1 cellular context compared by ENCODE assay signal in the genomic region with DNA sequence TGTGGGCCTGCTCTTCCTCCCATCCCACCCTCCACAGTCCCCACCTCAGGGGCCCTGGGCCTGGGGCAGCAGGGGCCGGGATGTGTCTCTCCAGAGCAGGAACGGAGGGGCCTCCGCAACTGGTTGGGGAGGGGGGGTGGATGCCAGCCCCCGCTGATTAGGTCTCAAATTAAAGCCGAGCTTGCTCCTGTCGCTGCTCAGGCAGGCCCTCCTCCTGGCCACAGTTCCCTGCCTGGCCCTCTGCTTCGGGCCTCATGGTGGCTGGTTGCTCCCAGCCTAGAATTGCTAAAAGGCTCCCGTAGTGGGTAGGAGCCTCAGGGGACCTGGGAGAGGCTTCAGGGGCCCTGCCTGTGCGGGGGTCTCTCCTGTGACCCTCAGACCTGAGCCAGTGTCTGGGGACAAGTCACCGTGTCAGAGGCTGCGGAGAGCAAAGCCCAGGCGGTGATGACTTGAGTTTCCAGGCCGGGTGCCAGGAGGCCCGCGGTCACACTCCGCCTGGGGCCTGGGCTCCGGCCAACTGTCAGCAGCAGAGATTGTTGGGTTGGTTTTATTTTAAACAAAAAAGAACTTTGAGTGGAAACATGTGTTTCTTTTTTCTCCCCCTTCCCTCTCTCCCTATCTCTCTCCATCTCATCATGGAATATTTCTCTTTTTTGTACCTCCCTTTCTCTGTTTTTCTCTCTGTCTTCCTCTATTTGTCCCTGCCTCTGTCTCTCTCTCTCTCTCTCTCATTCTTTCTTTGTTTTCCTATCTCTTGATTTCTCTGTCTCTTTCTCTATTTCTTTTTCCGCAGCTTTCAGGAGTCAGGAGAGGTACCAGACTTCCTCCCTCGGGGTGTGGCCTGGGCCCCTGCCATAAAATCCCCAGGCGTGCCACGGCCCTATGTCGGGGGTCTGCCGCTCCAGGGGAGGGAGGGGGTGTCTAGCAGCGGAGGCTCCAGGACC.
A peak's percentile ranks its signal among the peaks of the same experiment; 100 is the strongest.
TF ChIP-seq lines count a peak whose summit lies in the region.

No MANE protein-coding gene starts in this region.

TF ChIP-seq in HepG2, 621 proteins besides CTCF, POLR2A, EP300 and RAD21 (continued from another document and continues in another):
- TF ChIP-seq, protein P1, sequence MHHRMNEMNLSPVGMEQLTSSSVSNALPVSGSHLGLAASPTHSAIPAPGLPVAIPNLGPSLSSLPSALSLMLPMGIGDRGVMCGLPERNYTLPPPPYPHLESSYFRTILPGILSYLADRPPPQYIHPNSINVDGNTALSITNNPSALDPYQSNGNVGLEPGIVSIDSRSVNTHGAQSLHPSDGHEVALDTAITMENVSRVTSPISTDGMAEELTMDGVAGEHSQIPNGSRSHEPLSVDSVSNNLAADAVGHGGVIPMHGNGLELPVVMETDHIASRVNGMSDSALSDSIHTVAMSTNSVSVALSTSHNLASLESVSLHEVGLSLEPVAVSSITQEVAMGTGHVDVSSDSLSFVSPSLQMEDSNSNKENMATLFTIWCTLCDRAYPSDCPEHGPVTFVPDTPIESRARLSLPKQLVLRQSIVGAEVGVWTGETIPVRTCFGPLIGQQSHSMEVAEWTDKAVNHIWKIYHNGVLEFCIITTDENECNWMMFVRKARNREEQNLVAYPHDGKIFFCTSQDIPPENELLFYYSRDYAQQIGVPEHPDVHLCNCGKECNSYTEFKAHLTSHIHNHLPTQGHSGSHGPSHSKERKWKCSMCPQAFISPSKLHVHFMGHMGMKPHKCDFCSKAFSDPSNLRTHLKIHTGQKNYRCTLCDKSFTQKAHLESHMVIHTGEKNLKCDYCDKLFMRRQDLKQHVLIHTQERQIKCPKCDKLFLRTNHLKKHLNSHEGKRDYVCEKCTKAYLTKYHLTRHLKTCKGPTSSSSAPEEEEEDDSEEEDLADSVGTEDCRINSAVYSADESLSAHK (CRISPR knock-in tag; IDR thresholded peaks at IDR 0.05; ENCODE audit: borderline replicate concordance) = no peak
- no peak for TF ChIP-seq ZSCAN30 (CRISPR knock-in tag; IDR thresholded peaks at IDR 0.05)
- TF ChIP-seq KLF16 (CRISPR knock-in tag; IDR thresholded peaks at IDR 0.05) = peak in 1 of 2 experiments; percentile 25; a peak in 1 of 4 replicates
- no peak for TF ChIP-seq ZNF17 (CRISPR knock-in tag; IDR thresholded peaks at IDR 0.05)
- 0 out of 2 replicates have a peak, but pooled peaks have one; percentile 21 for TF ChIP-seq NKX3-1 (CRISPR knock-in tag; IDR thresholded peaks at IDR 0.05)
- TF ChIP-seq HBP1 (CRISPR knock-in tag; IDR thresholded peaks at IDR 0.05; ENCODE audit: low read depth) = 0 out of 2 replicates have a peak, but pooled peaks have one; percentile 34
- TF ChIP-seq KDM2A (CRISPR knock-in tag; IDR thresholded peaks at IDR 0.05; ENCODE audit: borderline replicate concordance, low read depth) = 0 out of 2 replicates have a peak, but pooled peaks have one; percentile 16
- no peak for TF ChIP-seq CBX5 (CRISPR knock-in tag; IDR thresholded peaks at IDR 0.05; ENCODE audit: borderline replicate concordance)
- peak; percentile 22; the same call in 1 of the 2 replicates for TF ChIP-seq GABPB1 (CRISPR knock-in tag; IDR thresholded peaks at IDR 0.05)
- TF ChIP-seq ZSCAN9 (CRISPR knock-in tag; IDR thresholded peaks at IDR 0.05; ENCODE audit: borderline replicate concordance) = no peak
- peak; percentile 56; the same call in 1 of the 2 replicates for TF ChIP-seq ZNF766 (CRISPR knock-in tag; IDR thresholded peaks at IDR 0.05; ENCODE audit: borderline replicate concordance)
- peak; percentile 45; the same call in 1 of the 2 replicates for TF ChIP-seq KDM3A (CRISPR knock-in tag; IDR thresholded peaks at IDR 0.05; ENCODE audit: low read depth)
- 0 out of 2 replicates have a peak, but pooled peaks have one; percentile 19 for TF ChIP-seq ZNF205 (CRISPR knock-in tag; IDR thresholded peaks at IDR 0.05)
- TF ChIP-seq ISX (CRISPR knock-in tag; conservative IDR thresholded peaks at IDR 0.05) = no peak
- no peak for TF ChIP-seq ZNF674 (CRISPR knock-in tag; IDR thresholded peaks at IDR 0.05; ENCODE audit: low read depth)
- no peak for TF ChIP-seq ZNF329 (CRISPR knock-in tag; IDR thresholded peaks at IDR 0.05; ENCODE audit: low read depth)
- peak; percentile 60; the same call in 1 of the 2 replicates for TF ChIP-seq RNF2 (conservative IDR thresholded peaks at IDR 0.05; ENCODE audit: low read depth)
- peak; percentile 55; the same call in 1 of the 2 replicates for TF ChIP-seq MXD1 (CRISPR knock-in tag; IDR thresholded peaks at IDR 0.05)
- TF ChIP-seq TMF1 (CRISPR knock-in tag; IDR thresholded peaks at IDR 0.05; ENCODE audit: low read depth) = no peak
- peak; percentile 11; the same call in 1 of the 2 replicates for TF ChIP-seq TBX2 (CRISPR knock-in tag; IDR thresholded peaks at IDR 0.05; ENCODE audit: borderline replicate concordance)
- TF ChIP-seq RBFOX2 (IDR thresholded peaks at IDR 0.05; ENCODE audit: low read depth, low read length) = peak; percentile 52; the same call in 1 of the 2 replicates
- TF ChIP-seq ZNF792 (CRISPR knock-in tag; IDR thresholded peaks at IDR 0.05) = no peak
- peak; percentile 64; the same call in 1 of the 2 replicates for TF ChIP-seq ZNF839 (CRISPR knock-in tag; IDR thresholded peaks at IDR 0.05; ENCODE audit: borderline replicate concordance)
- TF ChIP-seq SP140L (CRISPR knock-in tag; IDR thresholded peaks at IDR 0.05; ENCODE audit: borderline replicate concordance) = no peak
- TF ChIP-seq ZMAT3 (CRISPR knock-in tag; conservative IDR thresholded peaks at IDR 0.05) = 0 out of 2 replicates have a peak, but pooled peaks have one; percentile 30
- TF ChIP-seq POLR2G (IDR thresholded peaks at IDR 0.05; ENCODE audit: low read depth, low read length) = peak; percentile 61
- TF ChIP-seq ERF (CRISPR knock-in tag; IDR thresholded peaks at IDR 0.05) = 0 out of 2 replicates have a peak, but pooled peaks have one; percentile 26
- TF ChIP-seq PRPF4 (IDR thresholded peaks at IDR 0.05; ENCODE audit: low read depth, low read length, poor library complexity, severe bottlenecking) = no peak
- TF ChIP-seq POLR2AphosphoS5 (IDR thresholded peaks at IDR 0.05; ENCODE audit: low read depth, low read length) = 0 out of 2 replicates have a peak, but pooled peaks have one; percentile 20
- TF ChIP-seq POGZ (CRISPR knock-in tag; IDR thresholded peaks at IDR 0.05) = no peak
- peak; percentile 42; the same call in 1 of the 2 replicates for TF ChIP-seq ZNF263 (CRISPR knock-in tag; IDR thresholded peaks at IDR 0.05)
- TF ChIP-seq HOXD1 (CRISPR knock-in tag; IDR thresholded peaks at IDR 0.05) = no peak
- TF ChIP-seq, protein P2, sequence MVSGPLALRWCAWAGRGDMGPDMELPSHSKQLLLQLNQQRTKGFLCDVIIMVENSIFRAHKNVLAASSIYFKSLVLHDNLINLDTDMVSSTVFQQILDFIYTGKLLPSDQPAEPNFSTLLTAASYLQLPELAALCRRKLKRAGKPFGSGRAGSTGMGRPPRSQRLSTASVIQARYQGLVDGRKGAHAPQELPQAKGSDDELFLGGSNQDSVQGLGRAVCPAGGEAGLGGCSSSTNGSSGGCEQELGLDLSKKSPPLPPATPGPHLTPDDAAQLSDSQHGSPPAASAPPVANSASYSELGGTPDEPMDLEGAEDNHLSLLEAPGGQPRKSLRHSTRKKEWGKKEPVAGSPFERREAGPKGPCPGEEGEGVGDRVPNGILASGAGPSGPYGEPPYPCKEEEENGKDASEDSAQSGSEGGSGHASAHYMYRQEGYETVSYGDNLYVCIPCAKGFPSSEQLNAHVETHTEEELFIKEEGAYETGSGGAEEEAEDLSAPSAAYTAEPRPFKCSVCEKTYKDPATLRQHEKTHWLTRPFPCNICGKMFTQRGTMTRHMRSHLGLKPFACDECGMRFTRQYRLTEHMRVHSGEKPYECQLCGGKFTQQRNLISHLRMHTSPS (CRISPR knock-in tag; IDR thresholded peaks at IDR 0.05; ENCODE audit: low read depth) = 0 out of 2 replicates have a peak, but pooled peaks have one; percentile 32
- TF ChIP-seq RORA (CRISPR knock-in tag; IDR thresholded peaks at IDR 0.05) = no peak
- peak; percentile 67; the same call in 1 of the 2 replicates for TF ChIP-seq DR1 (CRISPR knock-in tag; IDR thresholded peaks at IDR 0.05)
- no peak for TF ChIP-seq GLI4 (CRISPR knock-in tag; IDR thresholded peaks at IDR 0.05; ENCODE audit: borderline replicate concordance)
- TF ChIP-seq CREM (IDR thresholded peaks at IDR 0.05) = no peak
- no peak for TF ChIP-seq CREM (CRISPR knock-in tag; IDR thresholded peaks at IDR 0.05)
- TF ChIP-seq ETV6 (CRISPR knock-in tag; conservative IDR thresholded peaks at IDR 0.05) = no peak
- TF ChIP-seq ZFY (CRISPR knock-in tag; IDR thresholded peaks at IDR 0.05) = peak; percentile 88
- TF ChIP-seq IRX3 (CRISPR knock-in tag; IDR thresholded peaks at IDR 0.05; ENCODE audit: borderline replicate concordance, low read depth) = no peak; the same call in 1 of the 2 replicates
- no peak for TF ChIP-seq KDM5A (IDR thresholded peaks at IDR 0.05; ENCODE audit: borderline replicate concordance, low read length)
- no peak for TF ChIP-seq SMC3 (IDR thresholded peaks at IDR 0.05; ENCODE audit: low read length)
- no peak for TF ChIP-seq ZMYM2 (CRISPR knock-in tag; IDR thresholded peaks at IDR 0.05)
- TF ChIP-seq, protein P3, sequence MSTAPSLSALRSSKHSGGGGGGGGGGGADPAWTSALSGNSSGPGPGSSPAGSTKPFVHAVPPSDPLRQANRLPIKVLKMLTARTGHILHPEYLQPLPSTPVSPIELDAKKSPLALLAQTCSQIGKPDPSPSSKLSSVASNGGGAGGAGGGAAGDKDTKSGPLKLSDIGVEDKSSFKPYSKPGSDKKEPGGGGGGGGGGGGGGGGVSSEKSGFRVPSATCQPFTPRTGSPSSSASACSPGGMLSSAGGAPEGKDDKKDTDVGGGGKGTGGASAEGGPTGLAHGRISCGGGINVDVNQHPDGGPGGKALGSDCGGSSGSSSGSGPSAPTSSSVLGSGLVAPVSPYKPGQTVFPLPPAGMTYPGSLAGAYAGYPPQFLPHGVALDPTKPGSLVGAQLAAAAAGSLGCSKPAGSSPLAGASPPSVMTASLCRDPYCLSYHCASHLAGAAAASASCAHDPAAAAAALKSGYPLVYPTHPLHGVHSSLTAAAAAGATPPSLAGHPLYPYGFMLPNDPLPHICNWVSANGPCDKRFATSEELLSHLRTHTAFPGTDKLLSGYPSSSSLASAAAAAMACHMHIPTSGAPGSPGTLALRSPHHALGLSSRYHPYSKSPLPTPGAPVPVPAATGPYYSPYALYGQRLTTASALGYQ (CRISPR knock-in tag; IDR thresholded peaks at IDR 0.05) = 0 out of 2 replicates have a peak, but pooled peaks have one; percentile 46
- TF ChIP-seq ZNF709 (CRISPR knock-in tag; IDR thresholded peaks at IDR 0.05) = peak; percentile 44; the same call in 1 of the 2 replicates
- TF ChIP-seq FIP1L1 (IDR thresholded peaks at IDR 0.05; ENCODE audit: borderline replicate concordance, insufficient read depth, low read depth, low read length) = no peak
- no peak for TF ChIP-seq ZNF598 (CRISPR knock-in tag; IDR thresholded peaks at IDR 0.05; ENCODE audit: borderline replicate concordance)
- peak; percentile 62 for TF ChIP-seq SALL1 (CRISPR knock-in tag; IDR thresholded peaks at IDR 0.05)
- TF ChIP-seq, protein P4, sequence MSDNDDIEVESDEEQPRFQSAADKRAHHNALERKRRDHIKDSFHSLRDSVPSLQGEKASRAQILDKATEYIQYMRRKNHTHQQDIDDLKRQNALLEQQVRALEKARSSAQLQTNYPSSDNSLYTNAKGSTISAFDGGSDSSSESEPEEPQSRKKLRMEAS (IDR thresholded peaks at IDR 0.05) = peak; percentile 56; the same call in 1 of the 2 replicates
- no peak for TF ChIP-seq RFXANK (CRISPR knock-in tag; IDR thresholded peaks at IDR 0.05)
- TF ChIP-seq, protein P5, sequence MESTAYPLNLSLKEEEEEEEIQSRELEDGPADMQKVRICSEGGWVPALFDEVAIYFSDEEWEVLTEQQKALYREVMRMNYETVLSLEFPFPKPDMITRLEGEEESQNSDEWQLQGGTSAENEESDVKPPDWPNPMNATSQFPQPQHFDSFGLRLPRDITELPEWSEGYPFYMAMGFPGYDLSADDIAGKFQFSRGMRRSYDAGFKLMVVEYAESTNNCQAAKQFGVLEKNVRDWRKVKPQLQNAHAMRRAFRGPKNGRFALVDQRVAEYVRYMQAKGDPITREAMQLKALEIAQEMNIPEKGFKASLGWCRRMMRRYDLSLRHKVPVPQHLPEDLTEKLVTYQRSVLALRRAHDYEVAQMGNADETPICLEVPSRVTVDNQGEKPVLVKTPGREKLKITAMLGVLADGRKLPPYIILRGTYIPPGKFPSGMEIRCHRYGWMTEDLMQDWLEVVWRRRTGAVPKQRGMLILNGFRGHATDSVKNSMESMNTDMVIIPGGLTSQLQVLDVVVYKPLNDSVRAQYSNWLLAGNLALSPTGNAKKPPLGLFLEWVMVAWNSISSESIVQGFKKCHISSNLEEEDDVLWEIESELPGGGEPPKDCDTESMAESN (CRISPR knock-in tag; conservative IDR thresholded peaks at IDR 0.05) = no peak
- TF ChIP-seq, protein P6, sequence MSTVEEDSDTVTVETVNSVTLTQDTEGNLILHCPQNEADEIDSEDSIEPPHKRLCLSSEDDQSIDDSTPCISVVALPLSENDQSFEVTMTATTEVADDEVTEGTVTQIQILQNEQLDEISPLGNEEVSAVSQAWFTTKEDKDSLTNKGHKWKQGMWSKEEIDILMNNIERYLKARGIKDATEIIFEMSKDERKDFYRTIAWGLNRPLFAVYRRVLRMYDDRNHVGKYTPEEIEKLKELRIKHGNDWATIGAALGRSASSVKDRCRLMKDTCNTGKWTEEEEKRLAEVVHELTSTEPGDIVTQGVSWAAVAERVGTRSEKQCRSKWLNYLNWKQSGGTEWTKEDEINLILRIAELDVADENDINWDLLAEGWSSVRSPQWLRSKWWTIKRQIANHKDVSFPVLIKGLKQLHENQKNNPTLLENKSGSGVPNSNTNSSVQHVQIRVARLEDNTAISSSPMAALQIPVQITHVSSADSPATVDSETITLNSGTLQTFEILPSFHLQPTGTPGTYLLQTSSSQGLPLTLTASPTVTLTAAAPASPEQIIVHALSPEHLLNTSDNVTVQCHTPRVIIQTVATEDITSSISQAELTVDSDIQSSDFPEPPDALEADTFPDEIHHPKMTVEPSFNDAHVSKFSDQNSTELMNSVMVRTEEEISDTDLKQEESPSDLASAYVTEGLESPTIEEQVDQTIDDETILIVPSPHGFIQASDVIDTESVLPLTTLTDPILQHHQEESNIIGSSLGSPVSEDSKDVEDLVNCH (CRISPR knock-in tag; IDR thresholded peaks at IDR 0.05) = no peak
